ENCODE assay signal across 24 cellular contexts in the genomic region with DNA sequence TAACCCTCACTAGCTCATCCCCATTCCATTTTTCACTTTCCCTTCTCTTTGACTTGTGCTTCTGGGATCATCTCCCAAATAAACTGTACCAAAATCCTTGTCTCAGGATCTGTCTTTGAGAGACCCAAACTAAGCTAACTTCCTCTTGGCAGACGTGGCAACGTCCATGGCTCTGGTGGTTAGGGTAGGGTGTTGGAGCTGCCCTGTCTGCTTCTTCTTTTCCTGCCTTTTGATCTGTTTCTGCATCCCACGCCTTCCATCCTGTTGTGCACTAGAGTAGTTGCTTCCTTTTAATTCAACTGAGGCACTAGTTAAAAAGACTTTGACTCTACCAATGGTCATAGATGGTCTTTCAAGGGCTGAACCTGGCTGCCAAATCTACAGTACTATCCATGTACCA. TPM values are rescaled to one million over a fixed set of nuclear protein-coding genes. Genes with fewer than 3 reads are reported as not detected.
DNase-seq lines count a peak whose midpoint lies in the region; ATAC-seq and TF ChIP-seq lines count a peak whose summit lies in the region.
"Had no signal": no experiment of that assay in that cellular context is flagged by ENCODE, and none has a peak within 500 bp of the region (broad histone marks: within the 10 kb centered on the region; RNA-seq: fewer than 3 reads in every experiment).

No MANE protein-coding gene starts in this region.

- ATAC-seq in T-helper 17 cell (no peak), right lobe of liver (no peak)
- ATAC-seq in naive thymus-derived CD4-positive, alpha-beta T cell, result no peak
- ATAC-seq: body of pancreas had no signal

- H2AFZ ChIP-seq in Karpas-422 (ENCODE audit: low read length), result no peak overlapping the region

- no peak overlapping the region for H3K4me3 Mint-ChIP-seq in T-helper 17 cell
- H3K4me3 Mint-ChIP-seq in naive thymus-derived CD4-positive, alpha-beta T cell, result peak overlapping the region in 7 of 10 donors; percentile 3 to 70 (median 55)

- peak overlapping the region; percentile 77 for H3K27ac Mint-ChIP-seq in T-helper 17 cell
- peak overlapping the region in 6 of 9 donors; percentile 30 to 90 (median 59) for H3K27ac Mint-ChIP-seq in naive thymus-derived CD4-positive, alpha-beta T cell

- H3K9me2 ChIP-seq in Karpas-422 (replicated peaks; ENCODE audit: insufficient read depth, low read length), result no peaks in the 10 kb centered on the region

- H3K9me3 ChIP-seq in T-helper 17 cell (ENCODE audit: control insufficient read depth, low read length, poor library complexity, severe bottlenecking) (no peaks in the 10 kb centered on the region), right lobe of liver (no peaks in the 10 kb centered on the region), Karpas-422 (ENCODE audit: low read length) (no peaks in the 10 kb centered on the region)
- no peaks in the 10 kb centered on the region for H3K9me3 ChIP-seq in naive thymus-derived CD4-positive, alpha-beta T cell (ENCODE audit: control insufficient read depth in 2 of 3, low read length in 3 of 3)
- H3K9me3 ChIP-seq: body of pancreas, neutrophil, prostate gland had no signal

- POLR2A ChIA-PET in naive thymus-derived CD4-positive, alpha-beta T cell (lab: Charles Lee), result interaction anchor here (1.1 to 2.0 kb wide), 3 partner anchors 12 to 206 kb away, joined by 3 to 9 read pairs (median 3); no protein-coding TSS in a partner anchor

- no peak overlapping the region for H3K4me2 ChIP-seq in Karpas-422 (ENCODE audit: low read depth, low read length, poor library complexity, severe bottlenecking)

- H3K36me3 Mint-ChIP-seq in T-helper 17 cell (ENCODE audit: low read depth), result no peaks in the 10 kb centered on the region
- H3K36me3 Mint-ChIP-seq in naive thymus-derived CD4-positive, alpha-beta T cell, result peaks cover 0 to 5% (median 0%) of the 10 kb centered on the region in 5 donors

- no peaks in the 10 kb centered on the region for H4K20me1 ChIP-seq in Karpas-422 (ENCODE audit: insufficient read depth, low read depth, low read length)

- H3K4me1 ChIP-seq in naive thymus-derived CD4-positive, alpha-beta T cell (ENCODE audit: control insufficient read depth in 2 of 2, insufficient read depth in 2 of 2, low read length in 2 of 2), result peaks cover 0 to 17% of the 10 kb centered on the region in 2 donors
- H3K4me1 ChIP-seq in right lobe of liver (peaks cover 0 to 28% (median 5%) of the 10 kb centered on the region in 4 donors), Karpas-422 (ENCODE audit: low read length) (peaks cover 6% of the 10 kb centered on the region)
- H3K4me1 ChIP-seq: prostate gland had no signal

- H3K27ac ChIP-seq in naive thymus-derived CD4-positive, alpha-beta T cell (ENCODE audit: low read depth, low read length), result no peak overlapping the region
- H3K27ac ChIP-seq in right lobe of liver, result no peak overlapping the region
- no peak overlapping the region for H3K27ac ChIP-seq in Karpas-422 (ENCODE audit: low read length)
- H3K27ac ChIP-seq: 22Rv1, body of pancreas, neutrophil, prostate gland, SK-N-MC had no signal

- CTCF ChIA-PET in naive thymus-derived CD4-positive, alpha-beta T cell (lab: Charles Lee), result interaction anchor here (0.6 to 1.1 kb wide), 7 partner anchors 9 to 354 kb away, joined by 3 to 5 read pairs (median 3); no protein-coding TSS in a partner anchor

- DNase-seq in SIG-M5 treated with dmso at 0.1 percent for 504 hours (lab: John Stamatoyannopoulos, UW; ENCODE audit: unreplicated experiment) (peak; percentile 21), SIG-M5 (lab: John Stamatoyannopoulos, UW) (no peak), KBM-7 (peak; percentile 74), T-helper 17 cell (no peak), right lobe of liver (no peak), Karpas-422 (no peak), GM19238 (ENCODE audit: insufficient read length, low spot score) (no peak)
- no peak for DNase-seq in naive thymus-derived CD4-positive, alpha-beta T cell
- DNase-seq: activated CD4-positive, alpha-beta T cell treated with anti-CD3 and anti-CD28 coated beads for 1 hour; activated effector memory CD4-positive, alpha-beta T cell treated with anti-CD3 and anti-CD28 coated beads, Interleukin-2, amount 50 U/mL, for 16 hours; body of pancreas; cerebellar nuclear complex; DMS153; mesendoderm; NCI-H1417 treated with DMSO at 0.1 percent for 48 hours; NCI-H2081; NCI-H2227 treated with DMSO at 0.1 percent for 48 hours; NCI-H526 treated with DMSO at 0.1 percent for 48 hours; stimulated activated CD4-positive, alpha-beta T cell treated with anti-CD3 and anti-CD28 coated beads, Interleukin-15, amount 100 ng/mL, for 24 hours; stimulated activated naive CD4-positive, alpha-beta T cell had no signal

- in situ Hi-C loops in KBM-7 (cut with MboI; ENCODE audit: low pct_unique_long_range_greater_than_20kb, low sequenced_read_pairs), result no loop called here

- no peaks in the 10 kb centered on the region for H3K27me3 ChIP-seq in naive thymus-derived CD4-positive, alpha-beta T cell (ENCODE audit: control insufficient read depth in 2 of 2, insufficient read depth in 2 of 2, low read length in 2 of 2)
- H3K27me3 ChIP-seq in right lobe of liver (no peaks in the 10 kb centered on the region), Karpas-422 (ENCODE audit: low read length) (no peaks in the 10 kb centered on the region; the same call in 1 of the 2 replicates)
- H3K27me3 ChIP-seq: body of pancreas had no signal

- peaks cover 23% of the 10 kb centered on the region for H3K4me1 Mint-ChIP-seq in T-helper 17 cell
- H3K4me1 Mint-ChIP-seq in naive thymus-derived CD4-positive, alpha-beta T cell, result peaks cover 21 to 46% (median 35%) of the 10 kb centered on the region in 7 donors

- peaks cover 0 to 8% (median 0%) of the 10 kb centered on the region in 11 donors for H3K9me3 Mint-ChIP-seq in naive thymus-derived CD4-positive, alpha-beta T cell

- no peaks in the 10 kb centered on the region for H3K27me3 Mint-ChIP-seq in T-helper 17 cell
- H3K27me3 Mint-ChIP-seq in naive thymus-derived CD4-positive, alpha-beta T cell, result peaks cover 0 to 2% (median 0%) of the 10 kb centered on the region in 5 donors

- H3K9ac ChIP-seq in Karpas-422 (ENCODE audit: low read length), result no peak overlapping the region

- no peak overlapping the region for H3K4me3 ChIP-seq in naive thymus-derived CD4-positive, alpha-beta T cell (ENCODE audit: low read length)
- H3K4me3 ChIP-seq in right lobe of liver, result no peak overlapping the region
- no peak overlapping the region for H3K4me3 ChIP-seq in Karpas-422 (ENCODE audit: low read length)
- H3K4me3 ChIP-seq: body of pancreas, prostate gland, SK-N-MC had no signal

- no peaks in the 10 kb centered on the region for H3K36me3 ChIP-seq in naive thymus-derived CD4-positive, alpha-beta T cell (ENCODE audit: control insufficient read depth in 2 of 3, insufficient read depth in 3 of 3, low read length in 3 of 3)
- H3K36me3 ChIP-seq in right lobe of liver (no peaks in the 10 kb centered on the region), Karpas-422 (ENCODE audit: insufficient read depth, low read length) (no peaks in the 10 kb centered on the region)
- H3K36me3 ChIP-seq: neutrophil, prostate gland had no signal

- TF ChIP-seq CTCF in right lobe of liver (IDR thresholded peaks at IDR 0.05), result no peak

- intact Hi-C loops in naive thymus-derived CD4-positive, alpha-beta T cell (cut with micrococcal nuclease), result loop anchor here in 1 of 2 donors (10.0 kb wide), 1 partner anchor 687 kb away; the partner anchor contains the start of gene RPL31
- intact Hi-C loops in right lobe of liver (cut with DNase I), result no loop called here

- WGBS in right lobe of liver (ENCODE audit: insufficient coverage, low coverage, low lambda C conversion rate, missing lambda C conversion rate), result 48% methylated on average over 3 of the region's 3 CpGs

- TF ChIP-seq POLR2A in right lobe of liver (IDR thresholded peaks at IDR 0.05), result no peak

- H3K79me2 ChIP-seq in Karpas-422 (ENCODE audit: low read length), result no peaks in the 10 kb centered on the region

RNA-seq across cellular contexts. Expression of gene MAP4K4, which starts 5.5 kb away (rescaled TPM):
- total RNA-seq in T-helper 17 cell (100 to 1,000 TPM in 1 of 2 donors, 10 to 100 TPM in 1; 98.1 to 102 TPM), right lobe of liver (10 to 100 TPM; 29.8 to 36.5 (median 31.1) TPM)
- total RNA-seq in naive thymus-derived CD4-positive, alpha-beta T cell, result 100 to 1,000 TPM; 104 to 138 (median 128) TPM
- polyA plus RNA-seq in naive thymus-derived CD4-positive, alpha-beta T cell, result 10 to 100 TPM; 13.6 to 14.2 TPM
- 2.7 and 4.5 TPM in 2 replicates for total RNA-seq in Karpas-422 (2014; rRNA removed; shearing (Covaris generic); ENCODE audit: low replicate concordance)

Comparison
In these comparisons a context has a peak if more than half of its experiments do, and no peak if none do; other contexts are left out.
1. DNase-seq: peak in SIG-M5 treated with dmso at 0.1 percent for 504 hours (single experiment) and KBM-7 (single experiment); none in SIG-M5 (single experiment), T-helper 17 cell (0 of 3), naive thymus-derived CD4-positive, alpha-beta T cell (0 of 9), right lobe of liver (0 of 3), Karpas-422 (single experiment) and GM19238 (single experiment).